7 cellular contexts compared by ENCODE assay signal in genomic region chr14:64971890-64972785, GRCh38. TPM values are rescaled to one million over a fixed set of nuclear protein-coding genes. Genes with fewer than 3 reads are reported as not detected.
DNase-seq lines count a peak whose midpoint lies in the region; ATAC-seq and TF ChIP-seq lines count a peak whose summit lies in the region.

TSS of gene RAB15 (minus strand) at chr14:64972336. CDS start at chr14:64972076, 260 bp downstream.

- H4K91ac ChIP-seq in mesenchymal stem cell (ENCODE audit: low read length) = no peak within 1 kb of the TSS

- H3K4ac ChIP-seq in mesenchymal stem cell (ENCODE audit: low read depth in 1 of 2, low read length in 2 of 2) = peak within 1 kb of the TSS in 1 of 2 experiments; percentile 35

- H3K79me1 ChIP-seq in mesenchymal stem cell (replicated peaks; ENCODE audit: low read length, poor library complexity, severe bottlenecking) = no peaks in the 10 kb centered on the region

- H3K4me1 Mint-ChIP-seq in activated CD4-positive, alpha-beta T cell treated with anti-CD3 and anti-CD28 coated beads, Interleukin-2, amount 10 ng/mL, durations not matched to agents 7 days and 5 days = peaks cover 13% of the 10 kb centered on the region
- H3K4me1 Mint-ChIP-seq in stimulated activated naive B cell treated with anti-CD40 and anti-IgM and Interleukin-4, amounts not matched to agents 10 μg/mL and 1 μg/mL and 100 μg/mL, for 72 hours = peaks cover 5 to 14% of the 10 kb centered on the region in 2 donors

- H2BK12ac ChIP-seq in mesenchymal stem cell (ENCODE audit: low read length in 2 of 2) = no peak within 1 kb of the TSS

- peak within 1 kb of the TSS; percentile 82 for H3K9ac ChIP-seq in mesenchymal stem cell (ENCODE audit: low read length)

- peak within 1 kb of the TSS in 1 of 2 experiments; percentile 75 for H3K14ac ChIP-seq in mesenchymal stem cell (ENCODE audit: low read length in 2 of 2)

- WGBS in mesenchymal stem cell = 6% methylated on average over 43 of the region's 103 CpGs

- H3K36me3 ChIP-seq in mesenchymal stem cell (ENCODE audit: control insufficient read depth in 1 of 2, insufficient read depth in 2 of 2, low read depth in 1 of 2, low read length in 2 of 2) = peaks cover 0 to 2% of the 10 kb centered on the region in 2 experiments

- H2BK5ac ChIP-seq in mesenchymal stem cell (ENCODE audit: low read depth, low read length, poor library complexity, severe bottlenecking) = peak within 1 kb of the TSS; percentile 10

- peak; percentile 28 for DNase-seq in KBM-7
- DNase-seq in activated CD4-positive, alpha-beta T cell treated with anti-CD3 and anti-CD28 coated beads, Interleukin-2, amount 10 ng/mL, durations not matched to agents 7 days and 5 days = peak; percentile 39
- DNase-seq in effector CD4-positive, alpha-beta T cell = peak; percentile 21
- DNase-seq in mesenchymal stem cell = peak; percentile 24
- DNase-seq in stimulated activated naive B cell treated with anti-CD40 and anti-IgM and Interleukin-4, amounts not matched to agents 10 μg/mL and 1 μg/mL and 100 μg/mL, for 72 hours = no peak

- peak within 1 kb of the TSS; percentile 77 to 80 for H3K4me3 ChIP-seq in mesenchymal stem cell (ENCODE audit: insufficient read depth in 1 of 2, low read depth in 1 of 2, low read length in 2 of 2)

- H3K9me3 Mint-ChIP-seq in activated CD4-positive, alpha-beta T cell treated with anti-CD3 and anti-CD28 coated beads, Interleukin-2, amount 10 ng/mL, durations not matched to agents 7 days and 5 days = no peaks in the 10 kb centered on the region
- no peaks in the 10 kb centered on the region for H3K9me3 Mint-ChIP-seq in stimulated activated naive B cell treated with anti-CD40 and anti-IgM and Interleukin-4, amounts not matched to agents 10 μg/mL and 1 μg/mL and 100 μg/mL, for 72 hours

- peak within 1 kb of the TSS; percentile 78 for H3K4me3 Mint-ChIP-seq in activated CD4-positive, alpha-beta T cell treated with anti-CD3 and anti-CD28 coated beads, Interleukin-2, amount 10 ng/mL, durations not matched to agents 7 days and 5 days
- H3K4me3 Mint-ChIP-seq in stimulated activated naive B cell treated with anti-CD40 and anti-IgM and Interleukin-4, amounts not matched to agents 10 μg/mL and 1 μg/mL and 100 μg/mL, for 72 hours = peak within 1 kb of the TSS; percentile 83 to 86

- no peaks in the 10 kb centered on the region for H3K9me3 ChIP-seq in mesenchymal stem cell (ENCODE audit: control insufficient read depth, low read length)

- TF ChIP-seq POLR2A in GM18505 (IDR thresholded peaks at IDR 0.05; ENCODE audit: borderline replicate concordance, extremely low read depth, insufficient read depth, insufficient read length) = no peak

- no peak within 1 kb of the TSS for H2BK15ac ChIP-seq in mesenchymal stem cell (ENCODE audit: low read depth, poor library complexity, severe bottlenecking)

- no peak within 1 kb of the TSS for H2BK120ac ChIP-seq in mesenchymal stem cell (ENCODE audit: low read depth, low read length)

- CTCF ChIA-PET in activated CD4-positive, alpha-beta T cell treated with anti-CD3 and anti-CD28 coated beads, Interleukin-2, amount 10 ng/mL, durations not matched to agents 7 days and 5 days (lab: Charles Lee) = interaction anchor here (0.7 to 1.4 kb wide), 3 partner anchors 9 to 90 kb away, joined by 3 to 4 read pairs (median 3); no protein-coding TSS in a partner anchor

- no peaks in the 10 kb centered on the region for H3K36me3 Mint-ChIP-seq in activated CD4-positive, alpha-beta T cell treated with anti-CD3 and anti-CD28 coated beads, Interleukin-2, amount 10 ng/mL, durations not matched to agents 7 days and 5 days (ENCODE audit: low read depth)
- peaks cover 2 to 3% of the 10 kb centered on the region in 2 donors for H3K36me3 Mint-ChIP-seq in stimulated activated naive B cell treated with anti-CD40 and anti-IgM and Interleukin-4, amounts not matched to agents 10 μg/mL and 1 μg/mL and 100 μg/mL, for 72 hours

- H2AK5ac ChIP-seq in mesenchymal stem cell (ENCODE audit: low read length, severe bottlenecking) = peak within 1 kb of the TSS; percentile 74

- H4K8ac ChIP-seq in mesenchymal stem cell (ENCODE audit: low read length) = peak within 1 kb of the TSS; percentile 53

- peak; percentile 47 for ATAC-seq in GM18505 (IDR thresholded peaks at IDR 0.05; ENCODE audit: unreplicated experiment)
- ATAC-seq in stimulated activated naive B cell treated with anti-CD40 and anti-IgM and Interleukin-4, amounts not matched to agents 10 μg/mL and 1 μg/mL and 100 μg/mL, for 72 hours (replicated peaks) = peak; percentile 71 to 75
- ATAC-seq in GM21786 (IDR thresholded peaks at IDR 0.05; ENCODE audit: unreplicated experiment) = no peak

- H3K27ac Mint-ChIP-seq in activated CD4-positive, alpha-beta T cell treated with anti-CD3 and anti-CD28 coated beads, Interleukin-2, amount 10 ng/mL, durations not matched to agents 7 days and 5 days = peak within 1 kb of the TSS; percentile 73
- peak within 1 kb of the TSS; percentile 81 for H3K27ac Mint-ChIP-seq in stimulated activated naive B cell treated with anti-CD40 and anti-IgM and Interleukin-4, amounts not matched to agents 10 μg/mL and 1 μg/mL and 100 μg/mL, for 72 hours

- in situ Hi-C loops in KBM-7 (cut with MboI; ENCODE audit: low pct_unique_long_range_greater_than_20kb, low sequenced_read_pairs) = no loop called here

- H3K23ac ChIP-seq in mesenchymal stem cell (ENCODE audit: low read length in 2 of 2) = peak within 1 kb of the TSS in 1 of 2 experiments; percentile 87

- H3K27me3 Mint-ChIP-seq in activated CD4-positive, alpha-beta T cell treated with anti-CD3 and anti-CD28 coated beads, Interleukin-2, amount 10 ng/mL, durations not matched to agents 7 days and 5 days = peaks cover 7% of the 10 kb centered on the region
- H3K27me3 Mint-ChIP-seq in stimulated activated naive B cell treated with anti-CD40 and anti-IgM and Interleukin-4, amounts not matched to agents 10 μg/mL and 1 μg/mL and 100 μg/mL, for 72 hours = peaks cover 19 to 21% of the 10 kb centered on the region in 2 donors

- peak within 1 kb of the TSS; percentile 88 for H3K4me2 ChIP-seq in mesenchymal stem cell (ENCODE audit: low read length, poor library complexity, severe bottlenecking)

- H3K27ac ChIP-seq in mesenchymal stem cell (ENCODE audit: low read length, poor library complexity, severe bottlenecking) = peak within 1 kb of the TSS; percentile 60

- peak within 1 kb of the TSS; percentile 94 for H2AFZ ChIP-seq in mesenchymal stem cell (ENCODE audit: low read depth, low read length)

- peaks cover 30% of the 10 kb centered on the region for H3K4me1 ChIP-seq in mesenchymal stem cell (ENCODE audit: control insufficient read depth, insufficient read depth, low read depth, low read length)

- peak within 1 kb of the TSS; percentile 21 to 91 for H3K18ac ChIP-seq in mesenchymal stem cell (ENCODE audit: low read depth in 1 of 2, low read length in 2 of 2)

- peaks cover 0 to 10% of the 10 kb centered on the region in 2 experiments for H3K27me3 ChIP-seq in mesenchymal stem cell (ENCODE audit: control insufficient read depth in 1 of 2, insufficient read depth in 1 of 2, low read length in 2 of 2)

- POLR2A ChIA-PET in activated CD4-positive, alpha-beta T cell treated with anti-CD3 and anti-CD28 coated beads, Interleukin-2, amount 10 ng/mL, durations not matched to agents 7 days and 5 days (lab: Charles Lee) = no interaction called here

RNA-seq across cellular contexts. Expression of gene RAB15, which starts in this region (rescaled TPM):
- 1 to 10 TPM; 4.9 to 5.7 TPM for total RNA-seq in activated CD4-positive, alpha-beta T cell treated with anti-CD3 and anti-CD28 coated beads, Interleukin-2, amount 10 ng/mL, durations not matched to agents 7 days and 5 days
- polyA plus RNA-seq in mesenchymal stem cell (2013, experiment 1 of 2) = 4.2 TPM
- 3.9 TPM for polyA plus RNA-seq in mesenchymal stem cell (2013, experiment 2 of 2)
